ENCODE assay signal across 11 cellular contexts in genomic region chr6:105509506-105510331, GRCh38.
DNase-seq lines count a peak whose midpoint lies in the region; ATAC-seq and TF ChIP-seq lines count a peak whose summit lies in the region.
"Had no signal": no experiment of that assay in that cellular context is flagged by ENCODE, and none has a peak within 500 bp of the region (broad histone marks: within the 10 kb centered on the region; RNA-seq: fewer than 3 reads in every experiment).

No MANE protein-coding gene starts in this region.

- H3K9ac ChIP-seq in SK-N-SH = no peak overlapping the region

- DNase-seq in DMS 273 (lab: John Stamatoyannopoulos, UW; ENCODE audit: unreplicated experiment) (peak; percentile 12), DMS 273 treated with DMSO at 0.1 percent for 48 hours (lab: John Stamatoyannopoulos, UW) (no peak), SK-N-SH (peak; percentile 4), glomerular visceral epithelial cell (ENCODE audit: extremely low spot score) (peak; percentile 13), psoas muscle (peak in 1 of 2 donors; percentile 56), DMS79 (lab: John Stamatoyannopoulos, UW) (no peak), kidney tubule cell (ENCODE audit: low spot score) (no peak), suprapubic skin (ENCODE audit: low spot score in 2 of 2) (no peak)
- DNase-seq: stimulated activated CD8-positive, alpha-beta memory T cell treated with anti-CD3 and anti-CD28 coated beads, Interleukin-4, amount 100 ng/mL, for 48 hours had no signal

- no peaks in the 10 kb centered on the region for H3K36me3 ChIP-seq in SK-N-SH (replicated peaks in 1 of 2; ENCODE audit: control insufficient read depth in 1 of 2, insufficient read depth in 2 of 2, low read length in 1 of 2)
- no peaks in the 10 kb centered on the region for H3K36me3 ChIP-seq in psoas muscle (ENCODE audit: insufficient read depth in 1 of 2, low read depth in 1 of 2)
- no peaks in the 10 kb centered on the region for H3K36me3 ChIP-seq in suprapubic skin
- H3K36me3 ChIP-seq: SJCRH30 had no signal

- no peak overlapping the region for H3K4me3 ChIP-seq in SK-N-SH (ENCODE audit: low read depth in 2 of 2, low read length in 1 of 2)
- no peak overlapping the region for H3K4me3 ChIP-seq in psoas muscle
- H3K4me3 ChIP-seq in suprapubic skin = no peak overlapping the region
- H3K4me3 ChIP-seq: SJCRH30 had no signal

- intact Hi-C loops in psoas muscle (cut with DNase I) = loop anchor here in 1 of 2 donors (10.0 kb wide), 1 partner anchor 155 kb away; no protein-coding TSS in a partner anchor

- no peaks in the 10 kb centered on the region for H3F3A ChIP-seq in SK-N-SH (replicated peaks; ENCODE audit: insufficient read depth)

- H3K9me3 ChIP-seq in SK-N-SH (no peaks in the 10 kb centered on the region), psoas muscle (no peaks in the 10 kb centered on the region), suprapubic skin (no peaks in the 10 kb centered on the region)
- H3K9me3 ChIP-seq: SJCRH30 had no signal

- TF ChIP-seq RAD21 in SK-N-SH (IDR thresholded peaks at IDR 0.05; ENCODE audit: low read length) = peak; percentile 45

- no peaks in the 10 kb centered on the region for H3K79me2 ChIP-seq in SK-N-SH (ENCODE audit: insufficient read depth)

- no peaks in the 10 kb centered on the region for H3K27me3 ChIP-seq in SK-N-SH (ENCODE audit: insufficient read depth)
- H3K27me3 ChIP-seq in psoas muscle (ENCODE audit: insufficient read depth in 3 of 3, low read length in 2 of 3) = no peaks in the 10 kb centered on the region
- no peaks in the 10 kb centered on the region for H3K27me3 ChIP-seq in suprapubic skin
- H3K27me3 ChIP-seq: SJCRH30 had no signal

- peak in 2 of 4 donors; percentile 45 to 52 for ATAC-seq in psoas muscle

- no peaks in the 10 kb centered on the region for H4K20me1 ChIP-seq in SK-N-SH (ENCODE audit: insufficient read depth)

- CTCF ChIA-PET in SK-N-SH (lab: Yijun Ruan, JAX) = no interaction called here

- no peak for TF ChIP-seq POLR2A in suprapubic skin (IDR thresholded peaks at IDR 0.05)

- H3K27ac ChIP-seq in SK-N-SH (ENCODE audit: low read depth in 2 of 2, low read length in 1 of 2) (peak overlapping the region in 1 of 2 experiments; percentile 21; a peak in 1 of 4 replicates), psoas muscle (no peak overlapping the region), suprapubic skin (no peak overlapping the region)
- H3K27ac ChIP-seq: 22Rv1, SJCRH30 had no signal

- 29% methylated on average over 9 of the region's 9 CpGs for WGBS in SK-N-SH (ENCODE audit: low lambda C conversion rate)
- 36 to 39% (median 38%) methylated on average over 9 of the region's 9 CpGs for WGBS in psoas muscle, 3 donors
- WGBS in suprapubic skin = 61% methylated on average over 9 of the region's 9 CpGs

- TF ChIP-seq EP300 in SK-N-SH (IDR thresholded peaks at IDR 0.05; ENCODE audit: borderline replicate concordance in 1 of 2, low read depth in 1 of 2, low read length in 1 of 2) (no peak), suprapubic skin (IDR thresholded peaks at IDR 0.05) (no peak)

- no peaks in the 10 kb centered on the region for H3K9me2 ChIP-seq in SK-N-SH

- H3K4me1 ChIP-seq in SK-N-SH (ENCODE audit: control insufficient read depth in 1 of 2, insufficient read depth in 2 of 2, low read depth in 1 of 2, low read length in 1 of 2) = no peaks in the 10 kb centered on the region; a peak in 1 of 4 replicates
- H3K4me1 ChIP-seq in psoas muscle = no peaks in the 10 kb centered on the region
- H3K4me1 ChIP-seq in suprapubic skin = peaks cover 5% of the 10 kb centered on the region
- H3K4me1 ChIP-seq: SJCRH30 had no signal

- peak overlapping the region; percentile 39 for H2AFZ ChIP-seq in SK-N-SH (ENCODE audit: low read depth)

- no peak overlapping the region for H3K4me2 ChIP-seq in SK-N-SH

- TF ChIP-seq CTCF in SK-N-SH (IDR thresholded peaks at IDR 0.05) = peak; percentile 65
- peak; percentile 6 for TF ChIP-seq CTCF in psoas muscle (IDR thresholded peaks at IDR 0.05)
- TF ChIP-seq CTCF in suprapubic skin (IDR thresholded peaks at IDR 0.05) = no peak

- POLR2A ChIA-PET in SK-N-SH (lab: Yijun Ruan, JAX) = no interaction called here

TF ChIP-seq in SK-N-SH, 30 proteins besides CTCF, POLR2A, EP300 and RAD21:
- no peak for TF ChIP-seq MXI1 (IDR thresholded peaks at IDR 0.05; ENCODE audit: low read depth, low read length)
- TF ChIP-seq GABPA (IDR thresholded peaks at IDR 0.05; ENCODE audit: low read depth) = no peak
- TF ChIP-seq JUND (IDR thresholded peaks at IDR 0.05) = no peak
- no peak for TF ChIP-seq NFIC (IDR thresholded peaks at IDR 0.05; ENCODE audit: borderline replicate concordance)
- TF ChIP-seq CHD2 (IDR thresholded peaks at IDR 0.05; ENCODE audit: low read length, partially characterized antibody) = no peak
- TF ChIP-seq POLR2AphosphoS5 (IDR thresholded peaks at IDR 0.05; ENCODE audit: low read depth, low read length) = no peak
- TF ChIP-seq SMC3 (IDR thresholded peaks at IDR 0.05; ENCODE audit: low read depth, low read length) = peak; percentile 37
- no peak for TF ChIP-seq YY1 (IDR thresholded peaks at IDR 0.05; ENCODE audit: low read depth)

Comparison
In these comparisons a context has a peak if more than half of its experiments do, and no peak if none do; other contexts are left out.
1. DNase-seq: peak in DMS 273 (single experiment), SK-N-SH (single experiment) and glomerular visceral epithelial cell (single experiment); none in DMS 273 treated with DMSO at 0.1 percent for 48 hours (single experiment), DMS79 (single experiment), kidney tubule cell (single experiment) and suprapubic skin (0 of 2).
2. CTCF ChIP-seq: peak in SK-N-SH (single experiment) and psoas muscle (single experiment); none in suprapubic skin (0 of 2).